ENCODE assay signal across 30 cellular contexts in the genomic region with DNA sequence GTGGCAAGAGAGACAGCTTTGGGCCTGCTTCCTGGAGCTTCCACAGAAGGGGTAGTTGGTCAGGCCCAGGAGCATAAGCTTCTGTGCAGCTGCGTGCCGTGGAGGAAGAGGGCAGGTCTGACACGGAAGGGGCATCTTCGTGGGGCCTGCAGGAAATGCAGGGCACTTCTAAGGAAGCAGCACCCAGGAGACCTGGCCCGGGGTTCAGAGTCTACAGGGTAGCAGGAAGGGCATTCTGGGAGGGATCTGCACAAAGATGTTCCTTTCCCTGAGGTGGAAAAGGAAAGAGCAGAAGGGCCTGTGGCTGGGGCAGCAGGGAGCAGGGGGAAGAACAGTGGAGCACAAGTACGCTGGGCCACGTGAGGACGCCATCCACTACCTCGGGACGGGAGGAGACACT.
DNase-seq lines count a peak whose midpoint lies in the region; ATAC-seq, FAIRE-seq and TF ChIP-seq lines count a peak whose summit lies in the region.
"Had no signal": no experiment of that assay in that cellular context is flagged by ENCODE, and none has a peak within 500 bp of the region (broad histone marks: within the 10 kb centered on the region; RNA-seq: fewer than 3 reads in every experiment).

No MANE protein-coding gene starts in this region.

- H3K27me3 ChIP-seq in Panc1 (ENCODE audit: control insufficient read depth, insufficient read depth, low read length): no peaks in the 10 kb centered on the region
- no peaks in the 10 kb centered on the region for H3K27me3 ChIP-seq in small intestine (ENCODE audit: control insufficient read depth in 2 of 2, insufficient read depth in 2 of 2, low read length in 2 of 2)
- H3K27me3 ChIP-seq: esophagus muscularis mucosa, foreskin keratinocyte, upper lobe of left lung had no signal

- no peak for FAIRE-seq in small intestine (lab: Jason Lieb, UNC)
- FAIRE-seq: GM12878, TTC549 had no signal

- in situ Hi-C loops in Panc1 (cut with HindIII; ENCODE audit: low pct_unique_long_range_greater_than_20kb, low sequenced_read_pairs): no loop called here

- POLR2A ChIA-PET in Panc1 (lab: Charles Lee): no interaction called here

- no peak overlapping the region for H3K4me3 ChIP-seq in Panc1 (ENCODE audit: low read depth in 2 of 2, low read length in 2 of 2)
- H3K4me3 ChIP-seq in small intestine (ENCODE audit: low read depth in 1 of 2, low read length in 2 of 2): no peak overlapping the region
- H3K4me3 ChIP-seq: esophagus muscularis mucosa, GM12878, SK-N-MC, smooth muscle cell, upper lobe of left lung had no signal

- 26 to 67% (median 44%) methylated on average over 10 of the region's 10 CpGs for WGBS in small intestine, 3 donors

- ATAC-seq in Panc1 (no peak), left colon (peak; percentile 42), esophagus mucosa (no peak)
- ATAC-seq: activated CD4-positive, CD25-positive, alpha-beta regulatory T cell treated with anti-CD3 and anti-CD28 coated beads, Interleukin-2, amount 50 U/mL, for 24 hours; foreskin keratinocyte; GM12878; HCT116 had no signal

- CTCF ChIA-PET in Panc1 (lab: Charles Lee): no interaction called here

- intact Hi-C loops in Panc1 (cut with micrococcal nuclease; ENCODE audit: unreplicated experiment): no loop called here
- intact Hi-C loops in left colon (cut with DNase I, micrococcal nuclease): no loop called here

- peaks cover 51% of the 10 kb centered on the region for H3K4me1 ChIP-seq in Panc1 (ENCODE audit: control insufficient read depth, insufficient read depth, low read length)
- peaks cover 0 to 7% of the 10 kb centered on the region in 2 donors for H3K4me1 ChIP-seq in small intestine (ENCODE audit: control insufficient read depth in 2 of 2, insufficient read depth in 1 of 2, low read depth in 1 of 2, low read length in 1 of 2)

- DNase-seq in Panc1 (ENCODE audit: low read depth, low spot score) (no peak), left colon (peak in 1 of 2 donors; percentile 21), small intestine (peak; percentile 66), HuH-7 (ENCODE audit: low spot score) (no peak), medulla oblongata (ENCODE audit: extremely low spot score) (no peak)
- DNase-seq: activated CD4-positive, alpha-beta memory T cell treated with anti-CD3 and anti-CD28 coated beads for 36 hours; activated naive CD8-positive, alpha-beta T cell treated with anti-CD3 and anti-CD28 coated beads for 36 hours; CD4-positive, alpha-beta memory T cell; DMS 273 treated with DMSO at 0.1 percent for 48 hours; EL; foreskin keratinocyte; KG1; mesenchymal stem cell; MM.1S; NCI-H1417; NCI-H2081; NCI-H2227 treated with DMSO at 0.1 percent for 48 hours; NCI-H69; stimulated activated CD4-positive, alpha-beta T cell treated with anti-CD3 and anti-CD28 coated beads, Interleukin-1b, Interleukin-23, amount 100 ng/mL, for 48 hours; upper lobe of left lung had no signal

- H3K36me3 ChIP-seq in Panc1 (ENCODE audit: control insufficient read depth, insufficient read depth, low read length) (no peaks in the 10 kb centered on the region), small intestine (ENCODE audit: control insufficient read depth in 2 of 2, insufficient read depth in 2 of 2, low read length in 2 of 2) (no peaks in the 10 kb centered on the region)
- H3K36me3 ChIP-seq: esophagus muscularis mucosa, upper lobe of left lung had no signal

- no peak for TF ChIP-seq CTCF in C4-2B (conservative IDR thresholded peaks at IDR 0.05)
- no peak for TF ChIP-seq CTCF in Panc1 (IDR thresholded peaks at IDR 0.05)

- peak overlapping the region; percentile 99 for H3K27ac ChIP-seq in C4-2B
- peak overlapping the region; percentile 68 for H3K27ac ChIP-seq in Panc1 (ENCODE audit: low read length)
- H3K27ac ChIP-seq in small intestine (ENCODE audit: low read depth in 1 of 2, low read length in 1 of 2): no peak overlapping the region
- H3K27ac ChIP-seq: esophagus muscularis mucosa, foreskin keratinocyte, RWPE1, SK-N-MC, upper lobe of left lung had no signal

- BruUV-seq in Panc1 (replicated peaks; lab: Mats Ljungman, UMichigan): no TSS peak

- no peaks in the 10 kb centered on the region for H3K9me3 ChIP-seq in Panc1 (ENCODE audit: control insufficient read depth, insufficient read depth, low read depth, low read length)
- no peaks in the 10 kb centered on the region for H3K9me3 ChIP-seq in small intestine (ENCODE audit: control insufficient read depth, low read depth)
- H3K9me3 ChIP-seq: esophagus muscularis mucosa, upper lobe of left lung had no signal

Comparison
In these comparisons a context has a peak if more than half of its experiments do, and no peak if none do; other contexts are left out.
1. H3K27ac ChIP-seq: peak in C4-2B (single experiment) and Panc1 (single experiment); none in small intestine (0 of 2).